In the genomic region with DNA sequence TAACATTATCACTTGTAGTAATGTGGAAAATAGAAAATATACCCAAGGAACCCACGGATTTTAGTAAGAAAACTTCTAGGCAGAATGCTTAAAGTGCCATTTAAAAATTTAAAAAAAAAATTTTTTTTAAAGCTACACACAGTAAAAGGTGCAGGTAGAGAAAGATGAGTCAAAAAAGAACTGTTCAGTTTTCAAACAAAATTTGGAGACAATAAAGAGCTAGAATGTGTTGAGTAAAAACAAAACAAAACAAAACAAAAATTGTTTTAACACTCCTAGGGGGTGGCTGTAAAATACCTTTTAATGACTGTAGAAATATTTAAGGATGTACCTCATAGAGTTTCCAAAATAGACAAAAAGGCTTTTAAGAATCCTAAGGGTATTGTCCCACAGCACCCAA, we compare ENCODE assay signal across 18 cellular contexts.
DNase-seq lines count a peak whose midpoint lies in the region; ATAC-seq and TF ChIP-seq lines count a peak whose summit lies in the region.
"Had no signal": no experiment of that assay in that cellular context is flagged by ENCODE, and none has a peak within 500 bp of the region (broad histone marks: within the 10 kb centered on the region; RNA-seq: fewer than 3 reads in every experiment).

No MANE protein-coding gene starts in this region.

- H3K4me3 ChIP-seq in HL-60 (replicated peaks; ENCODE audit: insufficient read depth, low read length), result no peak overlapping the region
- H3K4me3 ChIP-seq in mesendoderm (ENCODE audit: low read length), result no peak overlapping the region
- H3K4me3 ChIP-seq in upper lobe of left lung, result no peak overlapping the region
- H3K4me3 ChIP-seq: BLaER1 treated with 17β-estradiol and CSF1 and Interleukin-3, amounts not matched to agents 10 nM and 100 nM; GM23248 had no signal

- no peak overlapping the region for H3K9ac ChIP-seq in mesendoderm (ENCODE audit: low read length)
- H3K9ac ChIP-seq: BLaER1 treated with 17β-estradiol and CSF1 and Interleukin-3, amounts not matched to agents 10 nM and 100 nM; GM23248 had no signal

- no peak overlapping the region for H2AK5ac ChIP-seq in mesendoderm (ENCODE audit: low read length)

- H3K9me3 Mint-ChIP-seq in activated CD4-positive, alpha-beta T cell treated with anti-CD3 and anti-CD28 coated beads, Interleukin-2, amount 10 ng/mL, durations not matched to agents 24 days and 14 days, result peaks cover 6% of the 10 kb centered on the region
- H3K9me3 Mint-ChIP-seq in activated T-helper 17 cell treated with anti-CD3 and anti-CD28 coated beads, Interleukin-2, amount 50 U/mL, for 72 hours, result no peaks in the 10 kb centered on the region
- H3K9me3 Mint-ChIP-seq in immature natural killer cell, result no peaks in the 10 kb centered on the region
- H3K9me3 Mint-ChIP-seq: CD4-positive, alpha-beta T cell had no signal

- ATAC-seq in activated T-helper 17 cell treated with anti-CD3 and anti-CD28 coated beads, Interleukin-2, amount 50 U/mL, for 72 hours (replicated peaks), result peak; percentile 17
- no peak for ATAC-seq in upper lobe of left lung (ENCODE audit: low FRiP score in 2 of 2)
- ATAC-seq: HepG2 had no signal

- H2BK15ac ChIP-seq in mesendoderm (replicated peaks; ENCODE audit: low read depth), result no peak overlapping the region

- no peaks in the 10 kb centered on the region for H3K27me3 Mint-ChIP-seq in activated CD4-positive, alpha-beta T cell treated with anti-CD3 and anti-CD28 coated beads, Interleukin-2, amount 10 ng/mL, durations not matched to agents 24 days and 14 days
- H3K27me3 Mint-ChIP-seq in activated T-helper 17 cell treated with anti-CD3 and anti-CD28 coated beads, Interleukin-2, amount 50 U/mL, for 72 hours, result no peaks in the 10 kb centered on the region
- H3K27me3 Mint-ChIP-seq in immature natural killer cell (ENCODE audit: low read depth in 3 of 3), result peaks cover 0 to 6% (median 0%) of the 10 kb centered on the region in 3 donors
- H3K27me3 Mint-ChIP-seq: CD4-positive, alpha-beta T cell had no signal

- H3K4me1 ChIP-seq in mesendoderm (ENCODE audit: control insufficient read depth, low read depth, low read length) (peaks cover 5% of the 10 kb centered on the region), upper lobe of left lung (peaks cover 7 to 18% (median 11%) of the 10 kb centered on the region in 4 donors)

- peak overlapping the region; percentile 53 for H3K27ac Mint-ChIP-seq in activated CD4-positive, alpha-beta T cell treated with anti-CD3 and anti-CD28 coated beads, Interleukin-2, amount 10 ng/mL, durations not matched to agents 24 days and 14 days
- H3K27ac Mint-ChIP-seq in activated T-helper 17 cell treated with anti-CD3 and anti-CD28 coated beads, Interleukin-2, amount 50 U/mL, for 72 hours, result no peak overlapping the region
- H3K27ac Mint-ChIP-seq in immature natural killer cell, result no peak overlapping the region
- H3K27ac Mint-ChIP-seq: CD4-positive, alpha-beta T cell had no signal

- H3K9me3 ChIP-seq in upper lobe of left lung, result no peaks in the 10 kb centered on the region

- H3K4me3 Mint-ChIP-seq in activated CD4-positive, alpha-beta T cell treated with anti-CD3 and anti-CD28 coated beads, Interleukin-2, amount 10 ng/mL, durations not matched to agents 24 days and 14 days, result no peak overlapping the region
- no peak overlapping the region for H3K4me3 Mint-ChIP-seq in activated T-helper 17 cell treated with anti-CD3 and anti-CD28 coated beads, Interleukin-2, amount 50 U/mL, for 72 hours
- no peak overlapping the region for H3K4me3 Mint-ChIP-seq in immature natural killer cell
- H3K4me3 Mint-ChIP-seq: CD4-positive, alpha-beta T cell had no signal

- H4K8ac ChIP-seq in mesendoderm (ENCODE audit: low read depth, low read length), result no peak overlapping the region

- intact Hi-C loops in activated CD4-positive, alpha-beta T cell treated with anti-CD3 and anti-CD28 coated beads, Interleukin-2, amount 10 ng/mL, durations not matched to agents 24 days and 14 days (cut with micrococcal nuclease), result loop anchor here (1.0 kb wide), 1 partner anchor 9 kb away; no protein-coding TSS in a partner anchor

- no CpG with 5 or more reads among the region's 1 CpG for WGBS in mesendoderm (ENCODE audit: extremely low coverage, insufficient coverage, low lambda C conversion rate)
- WGBS in upper lobe of left lung, 2 donors, result 92 to 93% methylated on average over 1 of the region's 1 CpG

- no peak for TF ChIP-seq POLR2A in upper lobe of left lung (IDR thresholded peaks at IDR 0.05)

- no peak for TF ChIP-seq EP300 in upper lobe of left lung (IDR thresholded peaks at IDR 0.05)

- H3K36me3 ChIP-seq in mesendoderm (ENCODE audit: control insufficient read depth, insufficient read depth, low read length), result no peaks in the 10 kb centered on the region
- no peaks in the 10 kb centered on the region for H3K36me3 ChIP-seq in upper lobe of left lung
- H3K36me3 ChIP-seq: BLaER1 treated with 17β-estradiol and CSF1 and Interleukin-3, amounts not matched to agents 10 nM and 100 nM had no signal

- no peak overlapping the region for H3K23ac ChIP-seq in mesendoderm (ENCODE audit: low read length)

- no peak overlapping the region for H3K18ac ChIP-seq in mesendoderm (ENCODE audit: low read length)

- H3K4me1 Mint-ChIP-seq in activated CD4-positive, alpha-beta T cell treated with anti-CD3 and anti-CD28 coated beads, Interleukin-2, amount 10 ng/mL, durations not matched to agents 24 days and 14 days, result peaks cover 41% of the 10 kb centered on the region
- peaks cover 18% of the 10 kb centered on the region for H3K4me1 Mint-ChIP-seq in activated T-helper 17 cell treated with anti-CD3 and anti-CD28 coated beads, Interleukin-2, amount 50 U/mL, for 72 hours
- H3K4me1 Mint-ChIP-seq in immature natural killer cell, result peaks cover 4 to 9% of the 10 kb centered on the region in 2 donors

- TF ChIP-seq CTCF in HL-60 (IDR thresholded peaks at IDR 0.05; ENCODE audit: insufficient read depth, low read length) (no peak), GM20000 (IDR thresholded peaks at IDR 0.05; ENCODE audit: extremely low read depth, missing control alignments) (no peak), upper lobe of left lung (IDR thresholded peaks at IDR 0.05) (no peak)

- no peak overlapping the region for H3K4ac ChIP-seq in mesendoderm (ENCODE audit: low read depth, low read length)

- H3K56ac ChIP-seq in mesendoderm (ENCODE audit: low read length), result no peak overlapping the region

- H3K36me3 Mint-ChIP-seq in activated CD4-positive, alpha-beta T cell treated with anti-CD3 and anti-CD28 coated beads, Interleukin-2, amount 10 ng/mL, durations not matched to agents 24 days and 14 days (ENCODE audit: low read depth), result peaks cover 6% of the 10 kb centered on the region
- H3K36me3 Mint-ChIP-seq in activated T-helper 17 cell treated with anti-CD3 and anti-CD28 coated beads, Interleukin-2, amount 50 U/mL, for 72 hours (ENCODE audit: low read depth), result no peaks in the 10 kb centered on the region
- H3K36me3 Mint-ChIP-seq in immature natural killer cell, result no peaks in the 10 kb centered on the region

- no peak for DNase-seq in activated CD4-positive, alpha-beta T cell treated with anti-CD3 and anti-CD28 coated beads, Interleukin-2, amount 10 ng/mL, durations not matched to agents 24 days and 14 days
- no peak for DNase-seq in activated CD4-positive, alpha-beta T cell treated with anti-CD3 and anti-CD28 coated beads for 1 hour
- no peak for DNase-seq in HL-60 (ENCODE audit: low read depth in 1 of 2, low spot score in 1 of 2)
- no peak for DNase-seq in mesendoderm
- DNase-seq in GM20000 (ENCODE audit: low spot score), result no peak
- no peak for DNase-seq in immature natural killer cell
- no peak for DNase-seq in upper lobe of left lung
- DNase-seq: 8988T; ACHN; Calu3; CD4-positive, alpha-beta T cell; DMS79; GDM1; GM23248; H7 had no signal

- no peaks in the 10 kb centered on the region for H3K79me2 ChIP-seq in mesendoderm (ENCODE audit: control insufficient read depth, insufficient read depth, low read length)

- H3K27ac ChIP-seq in HL-60 (replicated peaks) (peak overlapping the region; percentile 77), mesendoderm (ENCODE audit: low read depth, low read length) (no peak overlapping the region), upper lobe of left lung (peak overlapping the region in 2 of 4 donors; percentile 48 to 74)
- H3K27ac ChIP-seq: GM23248 had no signal

- no peak overlapping the region for H2BK5ac ChIP-seq in mesendoderm (ENCODE audit: low read length)

- no peak overlapping the region for H4K5ac ChIP-seq in mesendoderm (ENCODE audit: low read length)

- no peaks in the 10 kb centered on the region for H3K79me1 ChIP-seq in mesendoderm (ENCODE audit: low read length)

- H3K27me3 ChIP-seq in HL-60 (ENCODE audit: insufficient read depth, poor library complexity, severe bottlenecking), result no peaks in the 10 kb centered on the region
- no peaks in the 10 kb centered on the region for H3K27me3 ChIP-seq in mesendoderm (ENCODE audit: insufficient read depth, low read length, poor library complexity)
- no peaks in the 10 kb centered on the region for H3K27me3 ChIP-seq in upper lobe of left lung
- H3K27me3 ChIP-seq: BLaER1 treated with 17β-estradiol and CSF1 and Interleukin-3, amounts not matched to agents 10 nM and 100 nM had no signal

- H2BK120ac ChIP-seq in mesendoderm (ENCODE audit: low read depth, low read length), result peak overlapping the region; percentile 61

- no peak overlapping the region for H3K4me2 ChIP-seq in mesendoderm (ENCODE audit: low read length)
